ENCODE assay signal across 27 cellular contexts in genomic region chr12:16417058-16417457, GRCh38.
DNase-seq lines count a peak whose midpoint lies in the region; ATAC-seq and TF ChIP-seq lines count a peak whose summit lies in the region.
"Had no signal": no experiment of that assay in that cellular context is flagged by ENCODE, and none has a peak within 500 bp of the region (broad histone marks: within the 10 kb centered on the region; RNA-seq: fewer than 3 reads in every experiment).

No MANE protein-coding gene starts in this region.

- H3K27me3 ChIP-seq in iPS DF 6.9 (ENCODE audit: control insufficient read depth, insufficient read depth, low read length) (no peaks in the 10 kb centered on the region), thyroid gland (no peaks in the 10 kb centered on the region)

- CTCF ChIA-PET in WTC11 (lab: Charles Lee) = interaction anchor here (1.1 to 1.5 kb wide), 2 partner anchors 10 to 203 kb away, joined by 3 read pairs; no protein-coding TSS in a partner anchor

- H3K4me3 Mint-ChIP-seq in WTC11 = no peak overlapping the region
- no peak overlapping the region for H3K4me3 Mint-ChIP-seq in natural killer cell treated with Interleukin-12 subunit alpha and Interleukin-12 subunit beta and Interleukin-15 and Interleukin-18, amount 100 ng/mL, for 72 hours
- H3K4me3 Mint-ChIP-seq: B cell; CD8-positive, alpha-beta T cell had no signal

- H3K27ac Mint-ChIP-seq in WTC11 = no peak overlapping the region
- no peak overlapping the region for H3K27ac Mint-ChIP-seq in natural killer cell treated with Interleukin-12 subunit alpha and Interleukin-12 subunit beta and Interleukin-15 and Interleukin-18, amount 100 ng/mL, for 72 hours
- H3K27ac Mint-ChIP-seq: B cell; CD8-positive, alpha-beta T cell had no signal

- H3K9me3 ChIP-seq in iPS DF 6.9 (ENCODE audit: control insufficient read depth, insufficient read depth, low read length) = no peaks in the 10 kb centered on the region
- no peaks in the 10 kb centered on the region for H3K9me3 ChIP-seq in thyroid gland
- H3K9me3 ChIP-seq: Caco-2 had no signal

- POLR2A ChIA-PET in WTC11 (lab: Charles Lee) = no interaction called here

- H3K27ac ChIP-seq in iPS DF 6.9 (ENCODE audit: low read length) (no peak overlapping the region), thyroid gland (no peak overlapping the region)
- H3K27ac ChIP-seq: 22Rv1, C4-2B, GM23248, SK-N-MC had no signal

- H3K27me3 Mint-ChIP-seq in WTC11 (ENCODE audit: low read depth) = no peaks in the 10 kb centered on the region
- H3K27me3 Mint-ChIP-seq in natural killer cell treated with Interleukin-12 subunit alpha and Interleukin-12 subunit beta and Interleukin-15 and Interleukin-18, amount 100 ng/mL, for 72 hours = no peaks in the 10 kb centered on the region
- H3K27me3 Mint-ChIP-seq: B cell had no signal

- H3K36me3 Mint-ChIP-seq in WTC11 = no peaks in the 10 kb centered on the region
- no peaks in the 10 kb centered on the region for H3K36me3 Mint-ChIP-seq in natural killer cell treated with Interleukin-12 subunit alpha and Interleukin-12 subunit beta and Interleukin-15 and Interleukin-18, amount 100 ng/mL, for 72 hours
- H3K36me3 Mint-ChIP-seq: CD8-positive, alpha-beta T cell had no signal

- H3K36me3 ChIP-seq in iPS DF 6.9 (ENCODE audit: control insufficient read depth, insufficient read depth, low read length) (no peaks in the 10 kb centered on the region), thyroid gland (no peaks in the 10 kb centered on the region)

- DNase-seq in DMS 273 (lab: John Stamatoyannopoulos, UW; ENCODE audit: unreplicated experiment) (peak; percentile 6), DMS 273 treated with DMSO at 0.1 percent for 48 hours (lab: John Stamatoyannopoulos, UW) (no peak), WTC11 (ENCODE audit: low spot score) (no peak), iPS DF 6.9 (ENCODE audit: low read depth, low spot score) (peak; percentile 11), cerebellum (ENCODE audit: low spot score) (no peak), thyroid gland (no peak)
- no peak for DNase-seq in natural killer cell treated with Interleukin-12 subunit alpha and Interleukin-12 subunit beta and Interleukin-15 and Interleukin-18, amount 100 ng/mL, for 72 hours (ENCODE audit: low spot score)
- DNase-seq: CD8-positive, alpha-beta T cell; GM23248; Karpas-422; NCI-H1092 treated with DMSO at 0.1 percent for 48 hours; NCI-H1436; NCI-H187; NCI-H2081 treated with DMSO at 0.1 percent for 48 hours; NCI-H2171; NCI-H226; NCI-H510A; NCI-H69; SHP77 treated with DMSO at 0.1 percent for 48 hours had no signal

- no peak for TF ChIP-seq CTCF in WTC11 (IDR thresholded peaks at IDR 0.05)
- TF ChIP-seq CTCF in thyroid gland (IDR thresholded peaks at IDR 0.05) = no peak

- ATAC-seq in WTC11 = peak; percentile 56; the same call in 1 of the 2 replicates
- ATAC-seq in natural killer cell treated with Interleukin-12 subunit alpha and Interleukin-12 subunit beta and Interleukin-15 and Interleukin-18, amount 100 ng/mL, for 72 hours = no peak
- ATAC-seq: CD8-positive, alpha-beta T cell; HCT116; HepG2; Panc1 had no signal

- intact Hi-C loops in thyroid gland (cut with DNase I) = no loop called here

- no peaks in the 10 kb centered on the region for H3K4me1 ChIP-seq in iPS DF 6.9 (ENCODE audit: control insufficient read depth, insufficient read depth, low read length)
- H3K4me1 ChIP-seq in thyroid gland = no peaks in the 10 kb centered on the region
- H3K4me1 ChIP-seq: Caco-2 had no signal

- peaks cover 26% of the 10 kb centered on the region for H3K9me3 Mint-ChIP-seq in WTC11
- H3K9me3 Mint-ChIP-seq in natural killer cell treated with Interleukin-12 subunit alpha and Interleukin-12 subunit beta and Interleukin-15 and Interleukin-18, amount 100 ng/mL, for 72 hours = peaks cover 12% of the 10 kb centered on the region

- no peak overlapping the region for H3K4me3 ChIP-seq in iPS DF 6.9 (ENCODE audit: low read length)
- H3K4me3 ChIP-seq in thyroid gland (replicated peaks in 1 of 3) = no peak overlapping the region
- H3K4me3 ChIP-seq: GM23248, SK-N-MC had no signal

- H3K4me1 Mint-ChIP-seq in WTC11 = peaks cover 3% of the 10 kb centered on the region; the same call in 1 of the 2 replicates
- H3K4me1 Mint-ChIP-seq in natural killer cell treated with Interleukin-12 subunit alpha and Interleukin-12 subunit beta and Interleukin-15 and Interleukin-18, amount 100 ng/mL, for 72 hours (ENCODE audit: low read depth in 2 of 2) = no peaks in the 10 kb centered on the region
- H3K4me1 Mint-ChIP-seq: B cell had no signal

- TF ChIP-seq POLR2A in thyroid gland (IDR thresholded peaks at IDR 0.05) = no peak

TF ChIP-seq in WTC11, 78 proteins besides CTCF, POLR2A, EP300 and RAD21:
- TF ChIP-seq USF1 (CRISPR knock-in tag; IDR thresholded peaks at IDR 0.05) = no peak
- TF ChIP-seq RELA (CRISPR knock-in tag; IDR thresholded peaks at IDR 0.05; ENCODE audit: borderline replicate concordance) = no peak
- no peak for TF ChIP-seq SOX15 (CRISPR knock-in tag; IDR thresholded peaks at IDR 0.05)
- TF ChIP-seq ZNF396 (CRISPR knock-in tag; IDR thresholded peaks at IDR 0.05; ENCODE audit: borderline replicate concordance) = no peak
- no peak for TF ChIP-seq NR3C1 (CRISPR knock-in tag; conservative IDR thresholded peaks at IDR 0.05; ENCODE audit: low read depth)
- TF ChIP-seq MAX (CRISPR knock-in tag; IDR thresholded peaks at IDR 0.05) = no peak
- no peak for TF ChIP-seq MXD4 (CRISPR knock-in tag; IDR thresholded peaks at IDR 0.05; ENCODE audit: borderline replicate concordance)
- no peak for TF ChIP-seq ESRRA (CRISPR knock-in tag; IDR thresholded peaks at IDR 0.05; ENCODE audit: borderline replicate concordance)
- TF ChIP-seq MYBL2 (CRISPR knock-in tag; IDR thresholded peaks at IDR 0.05) = no peak
- TF ChIP-seq FOXP1 (CRISPR knock-in tag; IDR thresholded peaks at IDR 0.05; ENCODE audit: borderline replicate concordance) = no peak
- TF ChIP-seq ZNF425 (CRISPR knock-in tag; conservative IDR thresholded peaks at IDR 0.05) = no peak
TF ChIP-seq in WTC11: peak in this region for 0.

Comparison
In these comparisons a context has a peak if more than half of its experiments do, and no peak if none do; other contexts are left out.
1. DNase-seq: peak in DMS 273 (single experiment) and iPS DF 6.9 (single experiment); none in DMS 273 treated with DMSO at 0.1 percent for 48 hours (single experiment), WTC11 (single experiment), cerebellum (single experiment), thyroid gland (0 of 2) and natural killer cell treated with Interleukin-12 subunit alpha and Interleukin-12 subunit beta and Interleukin-15 and Interleukin-18, amount 100 ng/mL, for 72 hours (single experiment).